3 cellular contexts compared by ENCODE assay signal in genomic region chr12:48452961-48453360, GRCh38.
TF ChIP-seq lines count a peak whose summit lies in the region.

No MANE protein-coding gene starts in this region.

TF ChIP-seq in HEK293, 187 proteins besides CTCF, POLR2A, EP300 and RAD21:
- TF ChIP-seq ZNF146 (tag by site-specific recombination; IDR thresholded peaks at IDR 0.05) = peak; percentile 86

TF ChIP-seq in K562, 482 proteins besides CTCF, POLR2A, EP300 and RAD21:
- TF ChIP-seq ZNF146 (CRISPR knock-in tag; IDR thresholded peaks at IDR 0.05; ENCODE audit: unreplicated experiment) (peak; percentile 88), BCOR (IDR thresholded peaks at IDR 0.05) (0 out of 2 replicates have a peak, but pooled peaks have one; percentile 13)

TF ChIP-seq in HepG2, 621 proteins besides CTCF, POLR2A, EP300 and RAD21:
- peak; percentile 69 for TF ChIP-seq MNT (IDR thresholded peaks at IDR 0.05)
